13 cellular contexts compared by ENCODE assay signal in genomic region chr7:120998525-120998924, GRCh38. TPM values are rescaled to one million over a fixed set of nuclear protein-coding genes. Genes with fewer than 3 reads are reported as not detected.
"Had no signal": no experiment of that assay in that cellular context is flagged by ENCODE, and none has a peak within 500 bp of the region (broad histone marks: within the 10 kb centered on the region; RNA-seq: fewer than 3 reads in every experiment).

No MANE protein-coding gene starts in this region.

- ATAC-seq: effector memory CD8-positive, alpha-beta T cell had no signal

- H3K9me3 ChIP-seq: prostate gland had no signal

- H3K4me3 ChIP-seq: prostate gland, SK-N-MC had no signal

- DNase-seq: activated CD4-positive, alpha-beta T cell treated with anti-CD3 and anti-CD28 coated beads, Interleukin-2, amount 10 ng/mL, durations not matched to agents 7 days and 5 days; activated CD4-positive, CD25-positive, alpha-beta regulatory T cell; activated CD8-positive, alpha-beta memory T cell treated with anti-CD3 and anti-CD28 coated beads for 24 hours; activated naive CD4-positive, alpha-beta T cell treated with anti-CD3 and anti-CD28 coated beads for 36 hours; effector memory CD8-positive, alpha-beta T cell; immature natural killer cell; left cardiac atrium; nephron progenitor cell; stimulated activated CD4-positive, alpha-beta T cell treated with anti-CD3 and anti-CD28 coated beads, Interleukin-15, amount 100 ng/mL, for 24 hours; stimulated activated CD4-positive, alpha-beta T cell treated with anti-CD3 and anti-CD28 coated beads, Interleukin-4, amount 100 ng/mL, for 4 hours had no signal

- H3K36me3 ChIP-seq: prostate gland had no signal

- H3K4me1 ChIP-seq: prostate gland had no signal

- H3K27ac ChIP-seq: epithelial cell of prostate, prostate gland, SK-N-MC had no signal

RNA-seq across cellular contexts. Expression of gene CPED1, which starts 10.0 kb away (rescaled TPM):
- total RNA-seq: activated naive CD4-positive, alpha-beta T cell treated with anti-CD3 and anti-CD28 coated beads for 36 hours had no signal
